ENCODE assay signal across 8 cellular contexts in the genomic region with DNA sequence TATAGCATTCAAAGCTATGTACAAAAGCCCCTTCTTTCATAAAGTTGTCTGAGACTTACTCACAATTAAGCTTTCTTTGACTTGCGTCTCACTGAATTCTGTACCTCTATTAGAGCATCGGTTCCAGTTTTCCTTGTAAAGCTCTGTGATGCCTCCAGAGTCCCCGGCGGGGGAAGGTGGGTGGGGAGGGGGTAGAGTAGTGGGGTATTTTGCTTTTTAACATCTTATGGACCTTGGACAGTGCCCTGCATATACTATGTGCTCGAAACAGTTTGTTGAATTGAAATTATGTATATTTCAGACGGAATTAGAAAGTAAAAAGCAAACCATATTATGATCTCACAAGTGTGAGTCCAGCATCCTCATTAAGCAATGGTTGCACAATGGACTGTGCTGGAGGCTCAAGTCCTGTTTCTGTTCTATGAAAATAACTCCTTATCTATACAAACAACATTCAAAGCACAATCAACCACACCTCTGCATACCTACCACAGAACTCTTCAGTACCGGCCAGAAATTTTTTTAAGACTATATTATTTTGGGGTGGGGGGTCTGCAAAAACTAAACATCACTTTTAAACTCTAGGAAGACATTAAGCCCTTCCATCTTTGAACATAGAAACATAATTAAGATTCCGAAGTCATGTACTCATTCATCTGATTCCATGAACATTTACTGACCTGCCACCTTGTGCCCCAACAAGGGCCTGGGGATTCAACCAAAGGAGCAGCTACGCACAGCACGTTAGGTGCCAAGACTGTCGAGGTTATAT. TPM values are rescaled to one million over a fixed set of nuclear protein-coding genes. Genes with fewer than 3 reads are reported as not detected.
DNase-seq lines count a peak whose midpoint lies in the region; ATAC-seq and TF ChIP-seq lines count a peak whose summit lies in the region.

No MANE protein-coding gene starts in this region.

- peaks cover 0 to 44% (median 21%) of the 10 kb centered on the region in 4 donors for H3K4me1 ChIP-seq in tibial nerve

- peak overlapping the region; percentile 77 to 97 (median 92) for H3K4me3 ChIP-seq in tibial nerve

- H3K4me3 Mint-ChIP-seq in activated CD4-positive, alpha-beta T cell treated with anti-CD3 and anti-CD28 coated beads for 36 hours: no peak overlapping the region
- no peak overlapping the region for H3K4me3 Mint-ChIP-seq in activated T-helper 17 cell treated with anti-CD3 and anti-CD28 coated beads, Interleukin-2, amount 50 U/mL, for 72 hours

- 23 to 25% methylated on average over 11 of the region's 11 CpGs for WGBS in tibial nerve, 2 donors

- no peak for TF ChIP-seq EP300 in tibial nerve (IDR thresholded peaks at IDR 0.05)

- no peak overlapping the region for H3K27ac Mint-ChIP-seq in activated CD4-positive, alpha-beta T cell treated with anti-CD3 and anti-CD28 coated beads for 36 hours
- H3K27ac Mint-ChIP-seq in activated T-helper 17 cell treated with anti-CD3 and anti-CD28 coated beads, Interleukin-2, amount 50 U/mL, for 72 hours: no peak overlapping the region

- no peaks in the 10 kb centered on the region for H3K9me3 ChIP-seq in tibial nerve

- peaks cover 0 to 14% (median 4%) of the 10 kb centered on the region in 3 donors for H3K36me3 ChIP-seq in tibial nerve

- no peak for TF ChIP-seq CTCF in tibial nerve (IDR thresholded peaks at IDR 0.05)

- peaks cover 25% of the 10 kb centered on the region for H3K36me3 Mint-ChIP-seq in activated CD4-positive, alpha-beta T cell treated with anti-CD3 and anti-CD28 coated beads for 36 hours (ENCODE audit: low read depth)
- no peaks in the 10 kb centered on the region for H3K36me3 Mint-ChIP-seq in activated T-helper 17 cell treated with anti-CD3 and anti-CD28 coated beads, Interleukin-2, amount 50 U/mL, for 72 hours (ENCODE audit: low read depth)

- peaks cover 10% of the 10 kb centered on the region for H3K9me3 Mint-ChIP-seq in activated CD4-positive, alpha-beta T cell treated with anti-CD3 and anti-CD28 coated beads for 36 hours (ENCODE audit: low read depth)
- H3K9me3 Mint-ChIP-seq in activated T-helper 17 cell treated with anti-CD3 and anti-CD28 coated beads, Interleukin-2, amount 50 U/mL, for 72 hours: peaks cover 8% of the 10 kb centered on the region

- H3K27me3 ChIP-seq in tibial nerve: no peaks in the 10 kb centered on the region

- intact Hi-C loops in activated CD4-positive, alpha-beta T cell treated with anti-CD3 and anti-CD28 coated beads for 36 hours (cut with DNase I, micrococcal nuclease): loop anchor here (1.0 to 10.0 kb wide), 3 partner anchors 17 to 608 kb away; a partner anchor contains a TSS

- no peaks in the 10 kb centered on the region for H3K27me3 Mint-ChIP-seq in activated CD4-positive, alpha-beta T cell treated with anti-CD3 and anti-CD28 coated beads for 36 hours
- H3K27me3 Mint-ChIP-seq in activated T-helper 17 cell treated with anti-CD3 and anti-CD28 coated beads, Interleukin-2, amount 50 U/mL, for 72 hours: no peaks in the 10 kb centered on the region

- peak overlapping the region; percentile 83 to 97 (median 90) for H3K27ac ChIP-seq in tibial nerve

- no peak for DNase-seq in activated CD4-positive, alpha-beta T cell treated with anti-CD3 and anti-CD28 coated beads for 36 hours
- DNase-seq in activated CD4-positive, alpha-beta T cell treated with anti-CD3 and anti-CD28 coated beads, Interleukin-2, amount 50 U/mL, for 48 hours: no peak
- DNase-seq in iris pigment epithelial cell (ENCODE audit: low read depth) (peak; percentile 72), tibial nerve (ENCODE audit: low spot score in 2 of 2) (no peak), NCI-H510A (lab: John Stamatoyannopoulos, UW) (no peak), DMS114 treated with DMSO at 0.1 percent for 48 hours (lab: John Stamatoyannopoulos, UW; ENCODE audit: unreplicated experiment) (no peak), NCI-H1105 (lab: John Stamatoyannopoulos, UW) (no peak)

- POLR2A ChIA-PET in activated CD4-positive, alpha-beta T cell treated with anti-CD3 and anti-CD28 coated beads for 36 hours (lab: Charles Lee): interaction anchor here (0.6 to 3.7 kb wide), 3 partner anchors 10 to 1656 kb away, joined by 4 to 24 read pairs (median 8); no protein-coding TSS in a partner anchor

- TF ChIP-seq POLR2A in tibial nerve (IDR thresholded peaks at IDR 0.05): no peak

- ATAC-seq in activated CD4-positive, alpha-beta T cell treated with anti-CD3 and anti-CD28 coated beads for 36 hours: peak; percentile 4
- ATAC-seq in activated T-helper 17 cell treated with anti-CD3 and anti-CD28 coated beads, Interleukin-2, amount 50 U/mL, for 72 hours (replicated peaks): peak; percentile 24

- H3K4me1 Mint-ChIP-seq in activated CD4-positive, alpha-beta T cell treated with anti-CD3 and anti-CD28 coated beads for 36 hours: peaks cover 40% of the 10 kb centered on the region
- H3K4me1 Mint-ChIP-seq in activated T-helper 17 cell treated with anti-CD3 and anti-CD28 coated beads, Interleukin-2, amount 50 U/mL, for 72 hours: peaks cover 7% of the 10 kb centered on the region

- CTCF ChIA-PET in activated CD4-positive, alpha-beta T cell treated with anti-CD3 and anti-CD28 coated beads for 36 hours (lab: Charles Lee): interaction anchor here (0.6 to 3.1 kb wide), 7 partner anchors 8 to 142 kb away, joined by 3 to 13 read pairs (median 7); no protein-coding TSS in a partner anchor

RNA-seq across cellular contexts. Expression of a gene that starts 0.9 kb away (rescaled TPM):
- total RNA-seq in activated CD4-positive, alpha-beta T cell treated with anti-CD3 and anti-CD28 coated beads for 36 hours: 100 to 1,000 TPM; 317 to 343 TPM
- 100 to 1,000 TPM; 163 to 363 TPM for total RNA-seq in activated T-helper 17 cell treated with anti-CD3 and anti-CD28 coated beads, Interleukin-2, amount 50 U/mL, for 72 hours
- 10 to 100 TPM; 40.2 to 73.9 (median 65.6) TPM for total RNA-seq in tibial nerve
